Comparison of ENCODE assay signal across 15 cellular contexts in the genomic region with DNA sequence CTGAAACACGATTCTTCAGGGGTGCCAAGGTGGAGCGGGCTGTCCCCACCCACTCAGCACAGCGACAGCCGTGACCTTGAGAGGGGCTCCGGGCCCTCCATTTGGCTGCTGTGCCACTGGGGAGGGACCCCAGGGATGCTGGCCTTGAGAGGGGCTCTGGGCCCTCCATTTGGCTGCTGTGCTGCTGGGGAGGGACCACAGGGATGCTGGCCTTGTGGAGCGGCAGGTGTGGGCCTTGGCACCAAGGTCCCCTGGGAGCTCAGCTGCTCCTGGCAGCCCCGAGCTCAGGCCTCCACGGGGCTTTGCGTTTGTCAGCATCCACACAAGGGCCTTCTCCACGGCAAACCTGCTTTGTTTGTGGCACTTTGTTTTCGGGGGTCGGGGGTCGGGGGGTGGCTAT.
A peak's percentile ranks its signal among the peaks of the same experiment; 100 is the strongest.
DNase-seq lines count a peak whose midpoint lies in the region; ATAC-seq and TF ChIP-seq lines count a peak whose summit lies in the region.
"Had no signal": no experiment of that assay in that cellular context is flagged by ENCODE, and none has a peak within 500 bp of the region (broad histone marks: within the 10 kb centered on the region; RNA-seq: fewer than 3 reads in every experiment).

No MANE protein-coding gene starts in this region.

- intact Hi-C loops in activated CD4-positive, alpha-beta T cell treated with anti-CD3 and anti-CD28 coated beads, Interleukin-2, amount 10 ng/mL, durations not matched to agents 24 days and 14 days (cut with micrococcal nuclease), result no loop called here
- intact Hi-C loops in posterior vena cava (cut with DNase I) (no loop called here), left colon (cut with DNase I, micrococcal nuclease) (no loop called here)

- H3K4me3 Mint-ChIP-seq in activated CD4-positive, alpha-beta T cell treated with anti-CD3 and anti-CD28 coated beads, Interleukin-2, amount 10 ng/mL, durations not matched to agents 24 days and 14 days, result no peak overlapping the region
- H3K4me3 Mint-ChIP-seq: CD8-positive, alpha-beta T cell had no signal

- no peaks in the 10 kb centered on the region for H3K4me1 Mint-ChIP-seq in activated CD4-positive, alpha-beta T cell treated with anti-CD3 and anti-CD28 coated beads, Interleukin-2, amount 10 ng/mL, durations not matched to agents 24 days and 14 days

- peaks cover 27% of the 10 kb centered on the region for H3K27me3 Mint-ChIP-seq in activated CD4-positive, alpha-beta T cell treated with anti-CD3 and anti-CD28 coated beads, Interleukin-2, amount 10 ng/mL, durations not matched to agents 24 days and 14 days

- TF ChIP-seq CTCF in GM20000 (IDR thresholded peaks at IDR 0.05; ENCODE audit: extremely low read depth, missing control alignments), result no peak

- no peaks in the 10 kb centered on the region for H3K36me3 Mint-ChIP-seq in activated CD4-positive, alpha-beta T cell treated with anti-CD3 and anti-CD28 coated beads, Interleukin-2, amount 10 ng/mL, durations not matched to agents 24 days and 14 days (ENCODE audit: low read depth)
- H3K36me3 Mint-ChIP-seq: CD8-positive, alpha-beta T cell had no signal

- H3K27ac Mint-ChIP-seq in activated CD4-positive, alpha-beta T cell treated with anti-CD3 and anti-CD28 coated beads, Interleukin-2, amount 10 ng/mL, durations not matched to agents 24 days and 14 days, result no peak overlapping the region
- H3K27ac Mint-ChIP-seq: CD8-positive, alpha-beta T cell had no signal

- DNase-seq in activated CD4-positive, alpha-beta T cell treated with anti-CD3 and anti-CD28 coated beads, Interleukin-2, amount 10 ng/mL, durations not matched to agents 24 days and 14 days, result peak; percentile 51
- DNase-seq in activated CD4-positive, alpha-beta T cell treated with anti-CD3 and anti-CD28 coated beads for 1 hour, result no peak
- DNase-seq in GM20000 (ENCODE audit: low spot score) (peak; percentile 5), islet precursor cell (peak; percentile 41), posterior vena cava (ENCODE audit: low spot score) (peak; percentile 54), UCSD-AML1 (lab: John Stamatoyannopoulos, UW; ENCODE audit: unreplicated experiment) (no peak), left colon (no peak)
- DNase-seq: DMS79 treated with DMSO at 0.1 percent for 48 hours, GM23248, NCI-H187, NCI-H82, SHP77 had no signal

- H3K9me3 Mint-ChIP-seq in activated CD4-positive, alpha-beta T cell treated with anti-CD3 and anti-CD28 coated beads, Interleukin-2, amount 10 ng/mL, durations not matched to agents 24 days and 14 days, result no peaks in the 10 kb centered on the region
- H3K9me3 Mint-ChIP-seq: CD8-positive, alpha-beta T cell had no signal

- ATAC-seq in HG03521 (IDR thresholded peaks at IDR 0.05; ENCODE audit: unreplicated experiment), result no peak
- ATAC-seq in left colon, result no peak
- ATAC-seq: CD8-positive, alpha-beta T cell; HCT116 had no signal

Comparison
In these comparisons a context has a peak if more than half of its experiments do, and no peak if none do; other contexts are left out.
1. DNase-seq: peak in activated CD4-positive, alpha-beta T cell treated with anti-CD3 and anti-CD28 coated beads, Interleukin-2, amount 10 ng/mL, durations not matched to agents 24 days and 14 days (single experiment), GM20000 (single experiment), islet precursor cell (single experiment) and posterior vena cava (single experiment); none in activated CD4-positive, alpha-beta T cell treated with anti-CD3 and anti-CD28 coated beads for 1 hour (single experiment), UCSD-AML1 (single experiment) and left colon (0 of 2).